8 cellular contexts compared by ENCODE assay signal in the genomic region with DNA sequence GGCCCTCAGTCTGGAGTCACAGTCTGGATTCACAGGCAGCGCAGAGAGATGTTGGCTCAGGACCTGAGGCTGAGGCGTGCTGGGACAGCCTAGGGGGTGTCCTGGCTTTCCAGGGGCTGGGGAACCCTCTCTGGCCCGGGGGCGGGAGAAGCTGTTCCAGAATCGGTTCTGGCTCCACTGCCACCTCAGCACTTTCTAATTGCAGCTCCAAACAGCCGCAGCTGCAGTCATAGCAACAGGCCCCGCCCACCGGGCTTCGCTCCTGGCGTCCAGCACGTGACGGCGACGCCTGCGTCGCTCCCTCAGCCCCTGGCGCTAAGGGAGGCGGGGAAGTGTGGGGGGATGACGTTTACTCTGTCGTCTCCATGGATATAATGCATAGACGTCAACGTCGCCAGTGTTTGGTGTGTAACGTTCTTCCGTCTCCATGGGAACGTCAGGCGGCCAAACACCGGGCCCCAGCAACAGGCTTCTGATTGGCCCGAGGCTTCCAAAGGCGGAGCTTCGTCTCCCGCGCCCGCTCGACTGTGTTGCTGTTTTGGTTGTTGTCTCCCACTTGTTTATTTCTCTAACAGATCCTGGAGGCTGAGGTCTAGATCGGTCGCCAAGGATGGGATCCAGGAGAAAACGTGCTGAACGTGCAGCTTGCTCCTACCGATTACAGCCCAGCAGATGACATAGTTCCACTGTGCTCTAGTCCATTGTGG. TPM values are rescaled to one million over a fixed set of nuclear protein-coding genes. Genes with fewer than 3 reads are reported as not detected.
DNase-seq lines count a peak whose midpoint lies in the region; ATAC-seq and TF ChIP-seq lines count a peak whose summit lies in the region.

No MANE protein-coding gene starts in this region.

- peak overlapping the region; percentile 75 to 98 (median 93) for H3K27ac ChIP-seq in BLaER1 treated with 17β-estradiol and CSF1 and Interleukin-3, amounts not matched to agents 10 nM and 100 nM
- peak overlapping the region; percentile 95 to 99 for H3K27ac ChIP-seq in left lung

- no peak for TF ChIP-seq CTCF in left lung (IDR thresholded peaks at IDR 0.05)

- intact Hi-C loops in left lung (cut with DNase I), result no loop called here

- H3K4me2 ChIP-seq in BLaER1 treated with 17β-estradiol and CSF1 and Interleukin-3, amounts not matched to agents 10 nM and 100 nM, result peak overlapping the region; percentile 86 to 97 (median 92)

- H3K4me1 ChIP-seq in BLaER1 treated with 17β-estradiol and CSF1 and Interleukin-3, amounts not matched to agents 10 nM and 100 nM, result peaks cover 53 to 74% (median 65%) of the 10 kb centered on the region in 10 experiments
- peaks cover 11 to 27% of the 10 kb centered on the region in 2 donors for H3K4me1 ChIP-seq in left lung

- H3K27me3 ChIP-seq in BLaER1 treated with 17β-estradiol and CSF1 and Interleukin-3, amounts not matched to agents 10 nM and 100 nM, result no peaks in the 10 kb centered on the region
- no peaks in the 10 kb centered on the region for H3K27me3 ChIP-seq in left lung

- H3K36me3 ChIP-seq in BLaER1 treated with 17β-estradiol and CSF1 and Interleukin-3, amounts not matched to agents 10 nM and 100 nM, result no peaks in the 10 kb centered on the region
- H3K36me3 ChIP-seq in left lung, result no peaks in the 10 kb centered on the region

- H4K20me1 ChIP-seq in BLaER1 treated with 17β-estradiol and CSF1 and Interleukin-3, amounts not matched to agents 10 nM and 100 nM, result no peaks in the 10 kb centered on the region

- ATAC-seq in GM19397 (IDR thresholded peaks at IDR 0.05; ENCODE audit: unreplicated experiment), result peak; percentile 98
- ATAC-seq in HG03565 (IDR thresholded peaks at IDR 0.05; ENCODE audit: unreplicated experiment), result peak; percentile 91
- peak; percentile 94 for ATAC-seq in left lung

- peak overlapping the region; percentile 40 to 68 (median 58) for H3K4me3 ChIP-seq in BLaER1 treated with 17β-estradiol and CSF1 and Interleukin-3, amounts not matched to agents 10 nM and 100 nM
- peak overlapping the region; percentile 15 to 19 for H3K4me3 ChIP-seq in left lung

- peak overlapping the region; percentile 77 to 95 (median 85) for H3K9ac ChIP-seq in BLaER1 treated with 17β-estradiol and CSF1 and Interleukin-3, amounts not matched to agents 10 nM and 100 nM

- no peaks in the 10 kb centered on the region for H3K9me3 ChIP-seq in BLaER1 treated with 17β-estradiol and CSF1 and Interleukin-3, amounts not matched to agents 10 nM and 100 nM (replicated peaks in 1 of 11)
- H3K9me3 ChIP-seq in left lung, result no peaks in the 10 kb centered on the region

- DNase-seq in NCI-H748 treated with DMSO at 0.1 percent for 48 hours (lab: John Stamatoyannopoulos, UW), result peak; percentile 96
- peak; percentile 98 to 99 for DNase-seq in activated CD4-positive, alpha-beta T cell treated with anti-CD3 and anti-CD28 coated beads, Interleukin-2, amount 50 U/mL, for 48 hours
- peak; percentile 100 for DNase-seq in dermis blood vessel endothelial cell
- DNase-seq in left lung, result peak; percentile 100
- DNase-seq in stimulated activated CD4-positive, alpha-beta T cell treated with anti-CD3 and anti-CD28 coated beads, Interleukin-2, amount 100 ng/mL, for 4 hours (ENCODE audit: low read depth), result peak; percentile 100

RNA-seq across cellular contexts. Expression of gene FOS, which starts 19.7 kb away (rescaled TPM):
- total RNA-seq in dermis blood vessel endothelial cell (8.2 and 127 TPM in 2 replicates), left lung (100 to 1,000 TPM in 1 of 2 donors, 10 to 100 TPM in 1; 92.2 to 264 TPM)

Comparison
In these comparisons a context has a peak if more than half of its experiments do, and no peak if none do; other contexts are left out.
1. Peak in every context shown above with its lines: DNase-seq, ATAC-seq, H3K4me3 ChIP-seq and H3K27ac ChIP-seq.